ENCODE assay signal across 8 cellular contexts in genomic region chr11:118907051-118907748, GRCh38. TPM values are rescaled to one million over a fixed set of nuclear protein-coding genes. Genes with fewer than 3 reads are reported as not detected.
A peak's percentile ranks its signal among the peaks of the same experiment; 100 is the strongest.
DNase-seq lines count a peak whose midpoint lies in the region; ATAC-seq, FAIRE-seq and TF ChIP-seq lines count a peak whose summit lies in the region.

No MANE protein-coding gene starts in this region.

- TF ChIP-seq CTCF in AG04450 (IDR thresholded peaks at IDR 0.05; ENCODE audit: low read depth, low read length): peak; percentile 88
- TF ChIP-seq CTCF in pancreas (IDR thresholded peaks at IDR 0.05): peak; percentile 78 to 95 (median 88)
- TF ChIP-seq CTCF in transverse colon (IDR thresholded peaks at IDR 0.05): peak; percentile 90 to 99 (median 94)

- H3K9me3 ChIP-seq in AG04450 (ENCODE audit: control insufficient read depth, insufficient read depth, low read length) (no peaks in the 10 kb centered on the region; the same call in 1 of the 2 replicates), pancreas (no peaks in the 10 kb centered on the region), transverse colon (no peaks in the 10 kb centered on the region)

- no peaks in the 10 kb centered on the region for H3K27me3 ChIP-seq in AG04450 (ENCODE audit: control insufficient read depth, insufficient read depth, low read length)
- no peaks in the 10 kb centered on the region for H3K27me3 ChIP-seq in pancreas
- H3K27me3 ChIP-seq in transverse colon: no peaks in the 10 kb centered on the region

- WGBS in pancreas, 2 donors: 35 to 40% methylated on average over 21 of the region's 21 CpGs
- 31% methylated on average over 21 of the region's 21 CpGs; no CpG with 5 or more reads in 1 of the 2 donors for WGBS in transverse colon (ENCODE audit: low coverage in 1 of 2), 2 donors

- TF ChIP-seq POLR2A in transverse colon (IDR thresholded peaks at IDR 0.05): no peak

- no peak for TF ChIP-seq EP300 in transverse colon (IDR thresholded peaks at IDR 0.05; ENCODE audit: low read depth)

- CTCF ChIA-PET in AG04450 (lab: Charles Lee): interaction anchor here (0.7 to 1.8 kb wide), 6 partner anchors 12 to 50 kb away, joined by 3 to 10 read pairs (median 4); no protein-coding TSS in a partner anchor

- H3K27ac ChIP-seq in AG04450 (ENCODE audit: low read depth, low read length) (peak overlapping the region; percentile 31), pancreas (peak overlapping the region in 2 of 4 donors; percentile 23 to 52), transverse colon (peak overlapping the region; percentile 98 to 100 (median 100))

- in situ Hi-C loops in transverse colon (cut with MboI; ENCODE audit: low pct_ligation_motif_present in 1 of 4, low pct_unique_long_range_greater_than_20kb in 1 of 4, low sequenced_read_pairs in 3 of 4): loop anchor here in 2 of 4 donors (10.0 kb wide), 1 partner anchor 48 kb away; the partner anchor contains the start of gene UPK2 (in 2 of the 2)

- DNase-seq in AG04450 (ENCODE audit: low read depth, low spot score): no peak
- DNase-seq in KG1 (lab: John Stamatoyannopoulos, UW): peak; percentile 83
- DNase-seq in SHP77 (lab: John Stamatoyannopoulos, UW): peak; percentile 57 to 60
- peak; percentile 50 to 81 (median 78) for DNase-seq in activated naive CD4-positive, alpha-beta T cell (lab: John Stamatoyannopoulos, UW)
- DNase-seq in glomerular visceral epithelial cell (ENCODE audit: extremely low spot score): peak; percentile 82
- peak; percentile 80 to 94 (median 90) for DNase-seq in pancreas
- DNase-seq in transverse colon: peak; percentile 93

- intact Hi-C loops in pancreas (cut with DNase I): loop anchor here in 1 of 3 donors (5.0 kb wide), 1 partner anchor 50 kb away; the partner anchor contains the start of gene UPK2
- intact Hi-C loops in transverse colon (cut with DNase I; ENCODE audit: low total_unique reads): loop anchor here (1.0 to 2.0 kb wide), 2 partner anchors 22 to 49 kb away; partner anchors contain the start of gene UPK2

- H3K36me3 ChIP-seq in pancreas (peaks cover 0 to 33% (median 12%) of the 10 kb centered on the region in 3 donors), transverse colon (peaks cover 0 to 18% (median 4%) of the 10 kb centered on the region in 4 donors)

- no peak for FAIRE-seq in pancreas (lab: Jason Lieb, UNC)

- POLR2A ChIA-PET in AG04450 (lab: Yijun Ruan, JAX): interaction anchor here (3.7 kb wide), 1 partner anchor 22 kb away, joined by 59 read pairs; no protein-coding TSS in a partner anchor

- H3K4me1 ChIP-seq in pancreas: peaks cover 16 to 36% (median 21%) of the 10 kb centered on the region in 3 donors
- H3K4me1 ChIP-seq in transverse colon: peaks cover 25 to 54% (median 45%) of the 10 kb centered on the region in 4 donors

- H3K4me3 ChIP-seq in AG04450 (ENCODE audit: low read depth, low read length): peak overlapping the region; percentile 10; the same call in 1 of the 2 replicates
- no peak overlapping the region for H3K4me3 ChIP-seq in pancreas
- H3K4me3 ChIP-seq in transverse colon: no peak overlapping the region

- ATAC-seq in GM18909 (IDR thresholded peaks at IDR 0.05; ENCODE audit: poor library complexity, unreplicated experiment) (peak; percentile 67), pancreas (peak; percentile 62 to 78 (median 76))

RNA-seq across cellular contexts. Expression of gene BCL9L, which starts 18.5 kb away (rescaled TPM):
- polyA plus RNA-seq in AG04450 (2011; rRNA removed) (2.5 and 5.7 TPM in 2 replicates), pancreas (10 to 100 TPM in 1 of 2 donors, 1 to 10 TPM in 1; 6.5 to 31.4 TPM)
- 6.5 and 7.3 TPM in 2 replicates for polyA minus RNA-seq in AG04450 (2011; rRNA and poly(A)+ RNA removed)
- total RNA-seq in pancreas (10 to 100 TPM; 15.2 to 40.8 (median 23.3) TPM), transverse colon (10 to 100 TPM; 15.9 to 23.9 (median 18.5) TPM)

RNA-seq across cellular contexts. Expression of gene CXCR5, which starts 23.5 kb away (rescaled TPM):
- polyA plus RNA-seq in AG04450 (2011; rRNA removed) (not detected in 2 replicates), pancreas (under 1 TPM; 0.11 to 0.19 TPM)
- not detected in 2 replicates for polyA minus RNA-seq in AG04450 (2011; rRNA and poly(A)+ RNA removed)
- total RNA-seq in pancreas (under 1 TPM; 0.06 to 0.20 (median 0.12) TPM), transverse colon (1 to 10 TPM in 2 of 4 donors, not detected in 2; 2.5 to 4.1 TPM)

RNA-seq across cellular contexts. Expression of gene UPK2, which starts 48.9 kb away (rescaled TPM):
- 0.20 TPM in 1 of 2 replicates, not detected in the other for polyA plus RNA-seq in AG04450 (2011; rRNA removed)
- not detected in 2 replicates for polyA minus RNA-seq in AG04450 (2011; rRNA and poly(A)+ RNA removed)
- under 1 TPM in 1 of 6 donors, not detected in 5; 0.16 TPM for total RNA-seq in pancreas
- polyA plus RNA-seq in pancreas: under 1 TPM; 0.09 to 0.19 TPM
- not detected for total RNA-seq in transverse colon
